Comparison of ENCODE assay signal across 21 cellular contexts in the genomic region with DNA sequence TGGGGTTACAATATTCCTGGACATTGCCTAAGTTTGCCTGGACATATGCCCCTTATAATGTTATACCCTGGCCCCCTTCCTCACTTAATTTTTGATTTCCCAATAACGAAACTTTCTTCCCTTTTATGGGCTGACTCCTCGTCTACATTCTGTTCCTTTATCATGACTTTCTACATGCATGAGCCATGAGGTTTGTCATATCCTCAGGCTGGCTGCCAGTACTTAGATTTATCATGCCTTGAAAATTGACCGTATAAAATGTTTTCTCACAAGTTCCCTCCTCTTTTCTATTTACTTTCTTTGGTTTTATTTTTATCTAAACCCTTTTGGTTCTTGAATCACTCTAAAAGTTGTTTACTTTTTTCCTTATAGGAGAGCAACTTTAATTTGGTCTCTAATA. TPM values are rescaled to one million over a fixed set of nuclear protein-coding genes. Genes with fewer than 3 reads are reported as not detected.
DNase-seq lines count a peak whose midpoint lies in the region; ATAC-seq and TF ChIP-seq lines count a peak whose summit lies in the region.
"Had no signal": no experiment of that assay in that cellular context is flagged by ENCODE, and none has a peak within 500 bp of the region (broad histone marks: within the 10 kb centered on the region; RNA-seq: fewer than 3 reads in every experiment).

No MANE protein-coding gene starts in this region.

- DNase-seq in SIG-M5 treated with dmso at 0.1 percent for 504 hours (lab: John Stamatoyannopoulos, UW; ENCODE audit: unreplicated experiment): peak; percentile 9
- no peak for DNase-seq in SIG-M5 (lab: John Stamatoyannopoulos, UW)
- DNase-seq in NOMO-1 treated with DMSO at 0.1 percent for 48 hours (lab: John Stamatoyannopoulos, UW; ENCODE audit: unreplicated experiment): peak; percentile 70
- peak; percentile 56 for DNase-seq in fibroblast of pulmonary artery (ENCODE audit: low read depth)
- no peak for DNase-seq in type B pancreatic cell (ENCODE audit: extremely low spot score, unreplicated experiment)
- DNase-seq in NCI-H1417 (lab: John Stamatoyannopoulos, UW): no peak
- DNase-seq: 8988T; AML-193; C1 segment of cervical spinal cord; CD8-positive, alpha-beta T cell; DMS153; H7; NCI-H1694 treated with DMSO at 0.1 percent for 48 hours; NCI-H446; NCI-H526 treated with DMSO at 0.1 percent for 48 hours; Peyer's patch had no signal

- no peak for TF ChIP-seq CTCF in fibroblast of pulmonary artery (IDR thresholded peaks at IDR 0.05; ENCODE audit: low read length, missing control alignments)
- TF ChIP-seq CTCF in type B pancreatic cell (conservative IDR thresholded peaks at IDR 0.05): no peak

- H3K9me3 Mint-ChIP-seq in type B pancreatic cell: peaks cover 5% of the 10 kb centered on the region
- H3K9me3 Mint-ChIP-seq: CD8-positive, alpha-beta T cell had no signal

- H3K4me3 Mint-ChIP-seq in type B pancreatic cell: no peak overlapping the region
- H3K4me3 Mint-ChIP-seq: CD8-positive, alpha-beta T cell had no signal

- H3K36me3 Mint-ChIP-seq in type B pancreatic cell: peaks cover 3% of the 10 kb centered on the region
- H3K36me3 Mint-ChIP-seq: CD8-positive, alpha-beta T cell had no signal

- no peak overlapping the region for H3K4me3 ChIP-seq in fibroblast of pulmonary artery (replicated peaks; ENCODE audit: low read depth, low read length)
- H3K4me3 ChIP-seq: K562, Peyer's patch, SJSA1 had no signal

- ATAC-seq in HG02763 (IDR thresholded peaks at IDR 0.05; ENCODE audit: unreplicated experiment): no peak
- ATAC-seq: CD8-positive, alpha-beta T cell; HepG2; K562 had no signal

- peaks cover 45% of the 10 kb centered on the region for H3K27me3 Mint-ChIP-seq in type B pancreatic cell

- H3K27ac Mint-ChIP-seq in type B pancreatic cell: no peak overlapping the region
- H3K27ac Mint-ChIP-seq: CD8-positive, alpha-beta T cell had no signal

- peaks cover 15% of the 10 kb centered on the region for H3K4me1 Mint-ChIP-seq in type B pancreatic cell (ENCODE audit: unreplicated experiment)

RNA-seq across cellular contexts. Expression of gene DNAH11, which starts 4.7 kb away (rescaled TPM):
- 1.0 and 3.2 TPM in 2 replicates for total RNA-seq in type B pancreatic cell (ENCODE audit: low replicate concordance)
- total RNA-seq: HepG2, HT-29 had no signal

Comparison
In these comparisons a context has a peak if more than half of its experiments do, and no peak if none do; other contexts are left out.
1. DNase-seq: peak in SIG-M5 treated with dmso at 0.1 percent for 504 hours (single experiment), NOMO-1 treated with DMSO at 0.1 percent for 48 hours (single experiment) and fibroblast of pulmonary artery (single experiment); none in SIG-M5 (single experiment), type B pancreatic cell (single experiment) and NCI-H1417 (0 of 3).